Comparison of ENCODE assay signal across 8 cellular contexts in genomic region chr19:54463531-54464043, GRCh38. TPM values are rescaled to one million over a fixed set of nuclear protein-coding genes. Genes with fewer than 3 reads are reported as not detected.
DNase-seq lines count a peak whose midpoint lies in the region; TF ChIP-seq lines count a peak whose summit lies in the region.

LENG9 (minus strand) TSS chr19:54463778; CDS start chr19:54463526, 252 bp downstream.

- DNase-seq in Daoy (ENCODE audit: low read depth) (peak; percentile 98), GM23248 (peak; percentile 100), Karpas-422 (no peak), RWPE1 (ENCODE audit: low spot score) (peak; percentile 93), activated gamma-delta T cell (lab: John Stamatoyannopoulos, UW) (peak; percentile 73), fibroblast of the conjunctiva (ENCODE audit: low read depth) (peak; percentile 98), nephron progenitor cell (peak; percentile 99)

- H3K9ac ChIP-seq in GM23248 (peak within 1 kb of the TSS; percentile 93), Karpas-422 (ENCODE audit: low read length) (peak within 1 kb of the TSS; percentile 84)

- H3K9me2 ChIP-seq in GM23248 (ENCODE audit: insufficient read depth) (no peaks in the 10 kb centered on the region), Karpas-422 (replicated peaks; ENCODE audit: insufficient read depth, low read length) (no peaks in the 10 kb centered on the region)

- CTCF ChIA-PET in RWPE1 (lab: Yijun Ruan, JAX) = no interaction called here

- POLR2A ChIA-PET in RWPE1 (lab: Yijun Ruan, JAX; ENCODE audit: low non-redundant PET) = interaction anchor here (0.6 to 1.0 kb wide), 3 partner anchors 9 to 503 kb away, joined by 3 to 4 read pairs (median 3); partner anchors contain the start of genes CDC42EP5 and NLRP2

- H3K27ac Mint-ChIP-seq in nephron progenitor cell = peak within 1 kb of the TSS; percentile 99
- peak within 1 kb of the TSS; percentile 95 for H3K27ac Mint-ChIP-seq in stimulated activated naive CD8-positive, alpha-beta T cell treated with anti-CD3 and anti-CD28 coated beads, Interleukin-15, Interleukin-2, amounts not matched to agents 100 ng/mL and 50 ng/mL, for 24 hours

- in situ Hi-C loops in GM23248 (cut with MboI) = loop anchor here (25.0 kb wide), 1 partner anchor 1199 kb away; the partner anchor contains the start of gene U2AF2

- peaks cover 38% of the 10 kb centered on the region for H3F3A ChIP-seq in GM23248 (ENCODE audit: insufficient read depth)

- 2% methylated on average over 15 to 19 of the region's 41 CpGs for WGBS in GM23248 (ENCODE audit: low coverage in 1 of 2, low lambda C conversion rate in 2 of 2, missing lambda C conversion rate in 2 of 2), 2 experiments

- H3K79me2 ChIP-seq in GM23248 (ENCODE audit: insufficient read depth) (peaks cover 38% of the 10 kb centered on the region), Karpas-422 (ENCODE audit: low read length) (no peaks in the 10 kb centered on the region)

- H3K36me3 ChIP-seq in GM23248 (ENCODE audit: low read depth) (0 out of 2 replicates have a peak, but pooled peaks cover 2% of the 10 kb centered on the region), Karpas-422 (ENCODE audit: insufficient read depth, low read length) (peaks cover 30% of the 10 kb centered on the region; the same call in 1 of the 2 replicates)

- peak within 1 kb of the TSS; percentile 91 for H3K4me3 Mint-ChIP-seq in nephron progenitor cell
- peak within 1 kb of the TSS; percentile 86 for H3K4me3 Mint-ChIP-seq in stimulated activated naive CD8-positive, alpha-beta T cell treated with anti-CD3 and anti-CD28 coated beads, Interleukin-15, Interleukin-2, amounts not matched to agents 100 ng/mL and 50 ng/mL, for 24 hours

- H3K27ac ChIP-seq in GM23248 (peak within 1 kb of the TSS; percentile 93), Karpas-422 (ENCODE audit: low read length) (peak within 1 kb of the TSS; percentile 93), RWPE1 (peak within 1 kb of the TSS; percentile 99)

- peaks cover 32% of the 10 kb centered on the region for H3K4me1 Mint-ChIP-seq in nephron progenitor cell
- peaks cover 32% of the 10 kb centered on the region for H3K4me1 Mint-ChIP-seq in stimulated activated naive CD8-positive, alpha-beta T cell treated with anti-CD3 and anti-CD28 coated beads, Interleukin-15, Interleukin-2, amounts not matched to agents 100 ng/mL and 50 ng/mL, for 24 hours (ENCODE audit: low read depth)

- H3K9me3 ChIP-seq in GM23248 (ENCODE audit: low read depth) = no peaks in the 10 kb centered on the region
- H3K9me3 ChIP-seq in Karpas-422 (ENCODE audit: low read length) = no peaks in the 10 kb centered on the region; the same call in 1 of the 2 replicates

- no peak for TF ChIP-seq CTCF in RWPE1 (conservative IDR thresholded peaks at IDR 0.05; ENCODE audit: low read depth)
- TF ChIP-seq CTCF in nephron progenitor cell (IDR thresholded peaks at IDR 0.05) = no peak

- H3K27me3 Mint-ChIP-seq in nephron progenitor cell (ENCODE audit: low read depth, poor library complexity) = peaks cover 45% of the 10 kb centered on the region
- peaks cover 13% of the 10 kb centered on the region for H3K27me3 Mint-ChIP-seq in stimulated activated naive CD8-positive, alpha-beta T cell treated with anti-CD3 and anti-CD28 coated beads, Interleukin-15, Interleukin-2, amounts not matched to agents 100 ng/mL and 50 ng/mL, for 24 hours

- H3K4me1 ChIP-seq in GM23248 (ENCODE audit: insufficient read depth) = peaks cover 8% of the 10 kb centered on the region
- H3K4me1 ChIP-seq in Karpas-422 (ENCODE audit: low read length) = peaks cover 29% of the 10 kb centered on the region

- peaks cover 14% of the 10 kb centered on the region for H3K36me3 Mint-ChIP-seq in nephron progenitor cell (ENCODE audit: low read depth)
- H3K36me3 Mint-ChIP-seq in stimulated activated naive CD8-positive, alpha-beta T cell treated with anti-CD3 and anti-CD28 coated beads, Interleukin-15, Interleukin-2, amounts not matched to agents 100 ng/mL and 50 ng/mL, for 24 hours (ENCODE audit: low read depth) = peaks cover 21% of the 10 kb centered on the region

- H3K9me3 Mint-ChIP-seq in nephron progenitor cell = peaks cover 4% of the 10 kb centered on the region
- no peaks in the 10 kb centered on the region for H3K9me3 Mint-ChIP-seq in stimulated activated naive CD8-positive, alpha-beta T cell treated with anti-CD3 and anti-CD28 coated beads, Interleukin-15, Interleukin-2, amounts not matched to agents 100 ng/mL and 50 ng/mL, for 24 hours

- H2AFZ ChIP-seq in GM23248 (peak within 1 kb of the TSS; percentile 77), Karpas-422 (ENCODE audit: low read length) (peak within 1 kb of the TSS; percentile 68; the same call in 1 of the 2 replicates)

- peak within 1 kb of the TSS; percentile 89 for H3K4me2 ChIP-seq in GM23248 (ENCODE audit: unreplicated experiment)
- H3K4me2 ChIP-seq in Karpas-422 (ENCODE audit: low read depth, low read length, poor library complexity, severe bottlenecking) = peak within 1 kb of the TSS; percentile 66

- H3K4me3 ChIP-seq in GM23248 (peak within 1 kb of the TSS; percentile 77), Karpas-422 (ENCODE audit: low read length) (peak within 1 kb of the TSS; percentile 74)

- no peaks in the 10 kb centered on the region for H4K20me1 ChIP-seq in GM23248 (ENCODE audit: insufficient read depth)
- H4K20me1 ChIP-seq in Karpas-422 (ENCODE audit: insufficient read depth, low read depth, low read length) = peaks cover 17% of the 10 kb centered on the region

- H3K27me3 ChIP-seq in GM23248 (replicated peaks; ENCODE audit: insufficient read depth) (no peaks in the 10 kb centered on the region), Karpas-422 (ENCODE audit: low read length) (no peaks in the 10 kb centered on the region)

RNA-seq across cellular contexts. Expression of gene LENG9, which starts in this region (rescaled TPM):
- total RNA-seq in Daoy (2014; rRNA removed; shearing (Covaris generic)) = 2.1 and 3.9 TPM in 2 replicates
- 6.6 and 13.5 TPM in 2 replicates for total RNA-seq in GM23248 (2014; rRNA removed; shearing (Covaris generic))
- polyA plus RNA-seq in GM23248 (2016; fragmentation: Nextera tagmentation; extraction: Ambion mirVana) = 0.30 and 0.41 TPM in 2 replicates
- 5.0 and 14.1 TPM in 2 replicates for total RNA-seq in Karpas-422 (2014; rRNA removed; shearing (Covaris generic); ENCODE audit: low replicate concordance)
